ENCODE assay signal across 15 cellular contexts in genomic region chr10:90787376-90787775, GRCh38.
"Had no signal": no experiment of that assay in that cellular context is flagged by ENCODE, and none has a peak within 500 bp of the region (broad histone marks: within the 10 kb centered on the region; RNA-seq: fewer than 3 reads in every experiment).

No MANE protein-coding gene starts in this region.

- H3K9me3 ChIP-seq: stomach, suprapubic skin, testis, thoracic aorta, thyroid gland, tibial artery, tibial nerve, transverse colon, upper lobe of left lung, upper lobe of right lung, uterus, vagina had no signal

- H3K27me3 ChIP-seq: stomach, suprapubic skin, testis, thyroid gland, tibial artery, tibial nerve, transverse colon, upper lobe of left lung, upper lobe of right lung, uterus, vagina had no signal

- DNase-seq: stimulated activated naive B cell treated with anti-CD40 and anti-IgM and Interleukin-4, amounts not matched to agents 10 μg/mL and 1 μg/mL and 100 μg/mL, for 72 hours; stimulated activated naive CD4-positive, alpha-beta T cell treated with Interleukin-2 at 50 U/mL for 16 hours; stimulated activated naive CD8-positive, alpha-beta T cell treated with anti-CD3 and anti-CD28 coated beads, Interleukin-15, amount 100 ng/mL, for 72 hours; stomach; tibial artery; upper lobe of left lung; upper lobe of right lung; uterus had no signal

- H3K4me3 ChIP-seq: stomach, suprapubic skin, testis, thoracic aorta, thyroid gland, tibial artery, tibial nerve, transverse colon, upper lobe of left lung, upper lobe of right lung, uterus, vagina had no signal

- H3K36me3 ChIP-seq: stomach, suprapubic skin, thoracic aorta, thyroid gland, tibial artery, tibial nerve, transverse colon, upper lobe of left lung, upper lobe of right lung, uterus, vagina had no signal

- H3K4me1 ChIP-seq: stomach, suprapubic skin, testis, thyroid gland, tibial artery, tibial nerve, transverse colon, upper lobe of left lung, upper lobe of right lung, uterus, vagina had no signal

- H3K27ac ChIP-seq: stomach, suprapubic skin, testis, thoracic aorta, thyroid gland, tibial artery, tibial nerve, transverse colon, upper lobe of left lung, upper lobe of right lung, uterus, vagina had no signal
